Comparison of ENCODE assay signal across 1 cellular context in the genomic region with DNA sequence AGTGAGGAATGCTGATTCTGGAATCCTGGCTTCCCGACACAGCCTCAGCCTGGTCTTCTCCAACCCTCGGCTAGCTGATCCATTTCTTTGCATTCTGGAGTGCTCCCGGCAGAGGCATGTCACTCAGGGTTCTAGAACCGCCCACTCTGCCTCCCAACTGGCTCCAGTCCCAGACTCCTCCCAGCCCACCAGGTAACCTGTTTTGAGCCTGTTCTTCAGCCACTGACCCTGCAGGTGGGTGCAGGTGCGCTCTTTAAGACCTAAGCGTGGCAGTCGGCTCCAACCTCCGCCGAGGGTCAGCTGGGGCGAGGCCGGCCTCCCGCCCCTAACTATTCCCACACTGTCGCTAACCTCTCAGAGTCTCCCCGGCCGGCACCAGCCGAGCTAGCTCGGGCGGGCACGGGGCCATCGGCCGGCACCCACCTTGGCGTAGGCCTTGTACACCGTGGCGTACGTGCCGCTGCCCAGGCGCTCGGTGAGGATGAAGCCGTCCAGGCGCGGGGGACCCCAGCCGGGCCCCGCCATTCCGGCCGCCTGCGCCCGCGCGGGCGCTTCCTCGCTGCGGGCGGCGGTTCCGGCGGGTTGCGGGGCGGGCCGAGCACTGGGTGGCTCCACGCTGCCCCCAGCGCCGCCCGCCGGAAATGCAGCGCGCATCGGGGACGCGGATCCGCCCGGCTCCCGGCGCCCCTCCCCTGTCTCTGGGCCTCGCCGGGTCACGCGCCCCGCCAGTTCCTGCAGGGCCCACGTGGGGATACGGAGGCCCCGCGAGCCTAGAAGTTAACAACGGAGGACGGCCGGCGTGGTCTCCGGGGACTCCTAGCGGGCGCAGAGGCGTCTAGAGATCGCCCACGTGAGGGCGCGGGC.
TF ChIP-seq lines count a peak whose summit lies in the region.

A gene with protein sequence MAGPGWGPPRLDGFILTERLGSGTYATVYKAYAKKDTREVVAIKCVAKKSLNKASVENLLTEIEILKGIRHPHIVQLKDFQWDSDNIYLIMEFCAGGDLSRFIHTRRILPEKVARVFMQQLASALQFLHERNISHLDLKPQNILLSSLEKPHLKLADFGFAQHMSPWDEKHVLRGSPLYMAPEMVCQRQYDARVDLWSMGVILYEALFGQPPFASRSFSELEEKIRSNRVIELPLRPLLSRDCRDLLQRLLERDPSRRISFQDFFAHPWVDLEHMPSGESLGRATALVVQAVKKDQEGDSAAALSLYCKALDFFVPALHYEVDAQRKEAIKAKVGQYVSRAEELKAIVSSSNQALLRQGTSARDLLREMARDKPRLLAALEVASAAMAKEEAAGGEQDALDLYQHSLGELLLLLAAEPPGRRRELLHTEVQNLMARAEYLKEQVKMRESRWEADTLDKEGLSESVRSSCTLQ (minus strand): TSS at position 576 of the 864 bp plus-strand sequence. CDS start 51 bp downstream, at position 525.

TF ChIP-seq in K562, 482 proteins besides CTCF, POLR2A, EP300 and RAD21 (continued from another document and continues in another):
- TF ChIP-seq, protein P1, sequence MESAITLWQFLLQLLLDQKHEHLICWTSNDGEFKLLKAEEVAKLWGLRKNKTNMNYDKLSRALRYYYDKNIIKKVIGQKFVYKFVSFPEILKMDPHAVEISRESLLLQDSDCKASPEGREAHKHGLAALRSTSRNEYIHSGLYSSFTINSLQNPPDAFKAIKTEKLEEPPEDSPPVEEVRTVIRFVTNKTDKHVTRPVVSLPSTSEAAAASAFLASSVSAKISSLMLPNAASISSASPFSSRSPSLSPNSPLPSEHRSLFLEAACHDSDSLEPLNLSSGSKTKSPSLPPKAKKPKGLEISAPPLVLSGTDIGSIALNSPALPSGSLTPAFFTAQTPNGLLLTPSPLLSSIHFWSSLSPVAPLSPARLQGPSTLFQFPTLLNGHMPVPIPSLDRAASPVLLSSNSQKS (CRISPR knock-in tag; IDR thresholded peaks at IDR 0.05) = no peak
- TF ChIP-seq, protein P2, sequence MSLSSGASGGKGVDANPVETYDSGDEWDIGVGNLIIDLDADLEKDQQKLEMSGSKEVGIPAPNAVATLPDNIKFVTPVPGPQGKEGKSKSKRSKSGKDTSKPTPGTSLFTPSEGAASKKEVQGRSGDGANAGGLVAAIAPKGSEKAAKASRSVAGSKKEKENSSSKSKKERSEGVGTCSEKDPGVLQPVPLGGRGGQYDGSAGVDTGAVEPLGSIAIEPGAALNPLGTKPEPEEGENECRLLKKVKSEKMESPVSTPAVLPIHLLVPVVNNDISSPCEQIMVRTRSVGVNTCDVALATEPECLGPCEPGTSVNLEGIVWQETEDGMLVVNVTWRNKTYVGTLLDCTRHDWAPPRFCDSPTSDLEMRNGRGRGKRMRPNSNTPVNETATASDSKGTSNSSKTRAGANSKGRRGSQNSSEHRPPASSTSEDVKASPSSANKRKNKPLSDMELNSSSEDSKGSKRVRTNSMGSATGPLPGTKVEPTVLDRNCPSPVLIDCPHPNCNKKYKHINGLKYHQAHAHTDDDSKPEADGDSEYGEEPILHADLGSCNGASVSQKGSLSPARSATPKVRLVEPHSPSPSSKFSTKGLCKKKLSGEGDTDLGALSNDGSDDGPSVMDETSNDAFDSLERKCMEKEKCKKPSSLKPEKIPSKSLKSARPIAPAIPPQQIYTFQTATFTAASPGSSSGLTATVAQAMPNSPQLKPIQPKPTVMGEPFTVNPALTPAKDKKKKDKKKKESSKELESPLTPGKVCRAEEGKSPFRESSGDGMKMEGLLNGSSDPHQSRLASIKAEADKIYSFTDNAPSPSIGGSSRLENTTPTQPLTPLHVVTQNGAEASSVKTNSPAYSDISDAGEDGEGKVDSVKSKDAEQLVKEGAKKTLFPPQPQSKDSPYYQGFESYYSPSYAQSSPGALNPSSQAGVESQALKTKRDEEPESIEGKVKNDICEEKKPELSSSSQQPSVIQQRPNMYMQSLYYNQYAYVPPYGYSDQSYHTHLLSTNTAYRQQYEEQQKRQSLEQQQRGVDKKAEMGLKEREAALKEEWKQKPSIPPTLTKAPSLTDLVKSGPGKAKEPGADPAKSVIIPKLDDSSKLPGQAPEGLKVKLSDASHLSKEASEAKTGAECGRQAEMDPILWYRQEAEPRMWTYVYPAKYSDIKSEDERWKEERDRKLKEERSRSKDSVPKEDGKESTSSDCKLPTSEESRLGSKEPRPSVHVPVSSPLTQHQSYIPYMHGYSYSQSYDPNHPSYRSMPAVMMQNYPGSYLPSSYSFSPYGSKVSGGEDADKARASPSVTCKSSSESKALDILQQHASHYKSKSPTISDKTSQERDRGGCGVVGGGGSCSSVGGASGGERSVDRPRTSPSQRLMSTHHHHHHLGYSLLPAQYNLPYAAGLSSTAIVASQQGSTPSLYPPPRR (CRISPR knock-in tag; IDR thresholded peaks at IDR 0.05; ENCODE audit: borderline replicate concordance) = no peak
- 0 out of 2 replicates have a peak, but pooled peaks have one; percentile 37 for TF ChIP-seq ZNF197 (CRISPR knock-in tag; IDR thresholded peaks at IDR 0.05; ENCODE audit: low read depth)
- peak; percentile 93 for TF ChIP-seq FUS (optimal IDR thresholded peaks at IDR 0.05; ENCODE audit: low read depth, low read length)
- TF ChIP-seq ZNF232 (CRISPR knock-in tag; IDR thresholded peaks at IDR 0.05) = no peak
- TF ChIP-seq LCOR (CRISPR knock-in tag; IDR thresholded peaks at IDR 0.05) = peak; percentile 87
- no peak for TF ChIP-seq SREBF1 (IDR thresholded peaks at IDR 0.05; ENCODE audit: borderline replicate concordance, low read depth, low read length)
- TF ChIP-seq, protein P3, sequence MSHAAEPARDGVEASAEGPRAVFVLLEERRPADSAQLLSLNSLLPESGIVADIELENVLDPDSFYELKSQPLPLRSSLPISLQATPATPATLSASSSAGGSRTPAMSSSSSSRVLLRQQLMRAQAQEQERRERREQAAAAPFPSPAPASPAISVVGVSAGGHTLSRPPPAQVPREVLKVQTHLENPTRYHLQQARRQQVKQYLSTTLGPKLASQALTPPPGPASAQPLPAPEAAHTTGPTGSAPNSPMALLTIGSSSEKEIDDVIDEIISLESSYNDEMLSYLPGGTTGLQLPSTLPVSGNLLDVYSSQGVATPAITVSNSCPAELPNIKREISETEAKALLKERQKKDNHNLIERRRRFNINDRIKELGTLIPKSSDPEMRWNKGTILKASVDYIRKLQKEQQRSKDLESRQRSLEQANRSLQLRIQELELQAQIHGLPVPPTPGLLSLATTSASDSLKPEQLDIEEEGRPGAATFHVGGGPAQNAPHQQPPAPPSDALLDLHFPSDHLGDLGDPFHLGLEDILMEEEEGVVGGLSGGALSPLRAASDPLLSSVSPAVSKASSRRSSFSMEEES (CRISPR knock-in tag; IDR thresholded peaks at IDR 0.05) = peak; percentile 60
- no peak for TF ChIP-seq ATF1 (CRISPR knock-in tag; IDR thresholded peaks at IDR 0.05)
- TF ChIP-seq ATF1 (tag; IDR thresholded peaks at IDR 0.05) = peak; percentile 64
- TF ChIP-seq SOX6 (IDR thresholded peaks at IDR 0.05) = 0 out of 2 replicates have a peak, but pooled peaks have one; percentile 15
- TF ChIP-seq KLF6 (CRISPR knock-in tag; IDR thresholded peaks at IDR 0.05; ENCODE audit: borderline replicate concordance) = no peak
- TF ChIP-seq CREBBP (IDR thresholded peaks at IDR 0.05; ENCODE audit: low read depth, low read length) = no peak
- no peak for TF ChIP-seq ZKSCAN3 (CRISPR knock-in tag; IDR thresholded peaks at IDR 0.05)
- TF ChIP-seq HCFC1 (IDR thresholded peaks at IDR 0.05; ENCODE audit: low read depth, low read length) = peak; percentile 41; the same call in 1 of the 2 replicates
- peak in 1 of 2 experiments; percentile 49; a peak in 1 of 4 replicates for TF ChIP-seq KDM4B (IDR thresholded peaks at IDR 0.05; ENCODE audit: borderline replicate concordance in 2 of 2, low read depth in 1 of 2)
- TF ChIP-seq CEBPB (tag; IDR thresholded peaks at IDR 0.05) = no peak
- TF ChIP-seq XRCC4 (IDR thresholded peaks at IDR 0.05; ENCODE audit: extremely low read depth, insufficient read depth, insufficient read length) = no peak
- TF ChIP-seq ZNF766 (CRISPR knock-in tag; conservative IDR thresholded peaks at IDR 0.05) = peak; percentile 62; the same call in 1 of the 2 replicates
- TF ChIP-seq ZNF140 (CRISPR knock-in tag; IDR thresholded peaks at IDR 0.05) = no peak
- TF ChIP-seq, protein P4, sequence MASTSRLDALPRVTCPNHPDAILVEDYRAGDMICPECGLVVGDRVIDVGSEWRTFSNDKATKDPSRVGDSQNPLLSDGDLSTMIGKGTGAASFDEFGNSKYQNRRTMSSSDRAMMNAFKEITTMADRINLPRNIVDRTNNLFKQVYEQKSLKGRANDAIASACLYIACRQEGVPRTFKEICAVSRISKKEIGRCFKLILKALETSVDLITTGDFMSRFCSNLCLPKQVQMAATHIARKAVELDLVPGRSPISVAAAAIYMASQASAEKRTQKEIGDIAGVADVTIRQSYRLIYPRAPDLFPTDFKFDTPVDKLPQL (IDR thresholded peaks at IDR 0.05; ENCODE audit: extremely low read depth, insufficient read length) = no peak
- TF ChIP-seq KAT8 (IDR thresholded peaks at IDR 0.05; ENCODE audit: low read depth) = no peak
- no peak for TF ChIP-seq DACH1 (IDR thresholded peaks at IDR 0.05; ENCODE audit: partially characterized antibody)
- no peak for TF ChIP-seq SMARCE1 (IDR thresholded peaks at IDR 0.05)
- TF ChIP-seq HMG20B (CRISPR knock-in tag; IDR thresholded peaks at IDR 0.05) = no peak
- no peak for TF ChIP-seq PRPF4 (IDR thresholded peaks at IDR 0.05; ENCODE audit: insufficient read depth, low read depth, low read length, poor library complexity, severe bottlenecking)
- TF ChIP-seq GABPB1 (CRISPR knock-in tag; IDR thresholded peaks at IDR 0.05) = peak; percentile 86
- 0 out of 2 replicates have a peak, but pooled peaks have one; percentile 51 for TF ChIP-seq ZNF589 (CRISPR knock-in tag; IDR thresholded peaks at IDR 0.05; ENCODE audit: low read depth)
- TF ChIP-seq, protein P5, sequence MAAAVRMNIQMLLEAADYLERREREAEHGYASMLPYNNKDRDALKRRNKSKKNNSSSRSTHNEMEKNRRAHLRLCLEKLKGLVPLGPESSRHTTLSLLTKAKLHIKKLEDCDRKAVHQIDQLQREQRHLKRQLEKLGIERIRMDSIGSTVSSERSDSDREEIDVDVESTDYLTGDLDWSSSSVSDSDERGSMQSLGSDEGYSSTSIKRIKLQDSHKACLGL (CRISPR knock-in tag; IDR thresholded peaks at IDR 0.05; ENCODE audit: borderline replicate concordance, poor library complexity, severe bottlenecking) = peak; percentile 81
- TF ChIP-seq, protein P6, sequence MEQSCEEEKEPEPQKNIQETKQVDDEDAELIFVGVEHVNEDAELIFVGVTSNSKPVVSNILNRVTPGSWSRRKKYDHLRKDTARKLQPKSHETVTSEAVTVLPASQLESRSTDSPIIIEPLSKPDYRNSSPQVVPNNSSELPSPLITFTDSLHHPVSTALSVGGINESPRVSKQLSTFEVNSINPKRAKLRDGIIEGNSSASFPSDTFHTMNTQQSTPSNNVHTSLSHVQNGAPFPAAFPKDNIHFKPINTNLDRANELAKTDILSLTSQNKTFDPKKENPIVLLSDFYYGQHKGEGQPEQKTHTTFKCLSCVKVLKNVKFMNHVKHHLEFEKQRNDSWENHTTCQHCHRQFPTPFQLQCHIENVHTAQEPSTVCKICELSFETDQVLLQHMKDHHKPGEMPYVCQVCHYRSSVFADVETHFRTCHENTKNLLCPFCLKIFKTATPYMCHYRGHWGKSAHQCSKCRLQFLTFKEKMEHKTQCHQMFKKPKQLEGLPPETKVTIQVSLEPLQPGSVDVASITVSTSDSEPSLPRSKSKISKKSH (CRISPR knock-in tag; IDR thresholded peaks at IDR 0.05) = no peak
- no peak for TF ChIP-seq SETDB1 (IDR thresholded peaks at IDR 0.05; ENCODE audit: low read length)
- TF ChIP-seq FOXA3 (CRISPR knock-in tag; conservative IDR thresholded peaks at IDR 0.05 in 1 of 2, IDR thresholded peaks at IDR 0.05 in 1 of 2) = no peak
- TF ChIP-seq, protein P7, sequence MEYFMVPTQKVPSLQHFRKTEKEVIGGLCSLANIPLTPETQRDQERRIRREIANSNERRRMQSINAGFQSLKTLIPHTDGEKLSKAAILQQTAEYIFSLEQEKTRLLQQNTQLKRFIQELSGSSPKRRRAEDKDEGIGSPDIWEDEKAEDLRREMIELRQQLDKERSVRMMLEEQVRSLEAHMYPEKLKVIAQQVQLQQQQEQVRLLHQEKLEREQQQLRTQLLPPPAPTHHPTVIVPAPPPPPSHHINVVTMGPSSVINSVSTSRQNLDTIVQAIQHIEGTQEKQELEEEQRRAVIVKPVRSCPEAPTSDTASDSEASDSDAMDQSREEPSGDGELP (CRISPR knock-in tag; IDR thresholded peaks at IDR 0.05; ENCODE audit: borderline replicate concordance) = peak; percentile 85
- TF ChIP-seq, protein P8, sequence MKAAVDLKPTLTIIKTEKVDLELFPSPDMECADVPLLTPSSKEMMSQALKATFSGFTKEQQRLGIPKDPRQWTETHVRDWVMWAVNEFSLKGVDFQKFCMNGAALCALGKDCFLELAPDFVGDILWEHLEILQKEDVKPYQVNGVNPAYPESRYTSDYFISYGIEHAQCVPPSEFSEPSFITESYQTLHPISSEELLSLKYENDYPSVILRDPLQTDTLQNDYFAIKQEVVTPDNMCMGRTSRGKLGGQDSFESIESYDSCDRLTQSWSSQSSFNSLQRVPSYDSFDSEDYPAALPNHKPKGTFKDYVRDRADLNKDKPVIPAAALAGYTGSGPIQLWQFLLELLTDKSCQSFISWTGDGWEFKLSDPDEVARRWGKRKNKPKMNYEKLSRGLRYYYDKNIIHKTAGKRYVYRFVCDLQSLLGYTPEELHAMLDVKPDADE (conservative IDR thresholded peaks at IDR 0.05; ENCODE audit: control insufficient read depth, low read depth, low read length) = no peak; the same call in 1 of the 2 replicates
- TF ChIP-seq SIN3B (IDR thresholded peaks at IDR 0.05; ENCODE audit: low read depth) = peak; percentile 67; the same call in 1 of the 2 replicates
- TF ChIP-seq GTF2F1 (IDR thresholded peaks at IDR 0.05; ENCODE audit: low read depth, low read length) = 0 out of 2 replicates have a peak, but pooled peaks have one; percentile 35
- TF ChIP-seq POLR2AphosphoS5 (IDR thresholded peaks at IDR 0.05; ENCODE audit: control insufficient read depth, insufficient read depth, low read depth, low read length) = peak; percentile 73; the same call in 1 of the 2 replicates
- no peak for TF ChIP-seq ZNF644 (tag; IDR thresholded peaks at IDR 0.05; ENCODE audit: low read depth)
- TF ChIP-seq ZNF668 (CRISPR knock-in tag; IDR thresholded peaks at IDR 0.05) = no peak
- TF ChIP-seq KLF13 (tag; IDR thresholded peaks at IDR 0.05; ENCODE audit: borderline replicate concordance, low read depth) = no peak
- TF ChIP-seq MAFG (tag; conservative IDR thresholded peaks at IDR 0.05) = no peak
- no peak for TF ChIP-seq NR2C1 (IDR thresholded peaks at IDR 0.05)
- TF ChIP-seq NR2C1 (tag; IDR thresholded peaks at IDR 0.05) = 0 out of 2 replicates have a peak, but pooled peaks have one; percentile 12
- TF ChIP-seq, protein P9, sequence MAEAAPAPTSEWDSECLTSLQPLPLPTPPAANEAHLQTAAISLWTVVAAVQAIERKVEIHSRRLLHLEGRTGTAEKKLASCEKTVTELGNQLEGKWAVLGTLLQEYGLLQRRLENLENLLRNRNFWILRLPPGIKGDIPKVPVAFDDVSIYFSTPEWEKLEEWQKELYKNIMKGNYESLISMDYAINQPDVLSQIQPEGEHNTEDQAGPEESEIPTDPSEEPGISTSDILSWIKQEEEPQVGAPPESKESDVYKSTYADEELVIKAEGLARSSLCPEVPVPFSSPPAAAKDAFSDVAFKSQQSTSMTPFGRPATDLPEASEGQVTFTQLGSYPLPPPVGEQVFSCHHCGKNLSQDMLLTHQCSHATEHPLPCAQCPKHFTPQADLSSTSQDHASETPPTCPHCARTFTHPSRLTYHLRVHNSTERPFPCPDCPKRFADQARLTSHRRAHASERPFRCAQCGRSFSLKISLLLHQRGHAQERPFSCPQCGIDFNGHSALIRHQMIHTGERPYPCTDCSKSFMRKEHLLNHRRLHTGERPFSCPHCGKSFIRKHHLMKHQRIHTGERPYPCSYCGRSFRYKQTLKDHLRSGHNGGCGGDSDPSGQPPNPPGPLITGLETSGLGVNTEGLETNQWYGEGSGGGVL (CRISPR knock-in tag; IDR thresholded peaks at IDR 0.05) = no peak
- TF ChIP-seq CCNT2 (IDR thresholded peaks at IDR 0.05; ENCODE audit: borderline replicate concordance, extremely low read depth, insufficient read length, low read depth, low read length) = peak; percentile 95
